In genomic region chr14:50001146-50001998, GRCh38 we compare ENCODE assay signal across 8 cellular contexts.
DNase-seq lines count a peak whose midpoint lies in the region; ATAC-seq and TF ChIP-seq lines count a peak whose summit lies in the region.

No MANE protein-coding gene starts in this region.

- H3K79me2 ChIP-seq in SK-N-SH (ENCODE audit: insufficient read depth), result no peaks in the 10 kb centered on the region

- H3K4me1 Mint-ChIP-seq in activated naive CD8-positive, alpha-beta T cell treated with anti-CD3 and anti-CD28 coated beads, Interleukin-2, amount 50 U/mL, for 24 hours, result peaks cover 68% of the 10 kb centered on the region

- H3K27ac ChIP-seq in SK-N-SH (ENCODE audit: low read depth in 2 of 2, low read length in 1 of 2), result peak overlapping the region; percentile 87 to 96

- H2AFZ ChIP-seq in SK-N-SH (ENCODE audit: low read depth), result no peak overlapping the region

- H3K9me3 ChIP-seq in SK-N-SH, result no peaks in the 10 kb centered on the region

- no peaks in the 10 kb centered on the region for H4K20me1 ChIP-seq in SK-N-SH (ENCODE audit: insufficient read depth)

- H3K4me1 ChIP-seq in SK-N-SH (ENCODE audit: control insufficient read depth in 1 of 2, insufficient read depth in 2 of 2, low read depth in 1 of 2, low read length in 1 of 2), result peaks cover 45 to 54% of the 10 kb centered on the region in 2 experiments

- peak overlapping the region; percentile 74 for H3K9ac ChIP-seq in SK-N-SH

- peaks cover 2% of the 10 kb centered on the region for H3K27me3 Mint-ChIP-seq in activated naive CD8-positive, alpha-beta T cell treated with anti-CD3 and anti-CD28 coated beads, Interleukin-2, amount 50 U/mL, for 24 hours

- no peak overlapping the region; a peak in 1 of 4 replicates for H3K4me3 ChIP-seq in SK-N-SH (ENCODE audit: low read depth in 2 of 2, low read length in 1 of 2)

- peaks cover 10% of the 10 kb centered on the region for H3K36me3 Mint-ChIP-seq in activated naive CD8-positive, alpha-beta T cell treated with anti-CD3 and anti-CD28 coated beads, Interleukin-2, amount 50 U/mL, for 24 hours (ENCODE audit: low read depth)

- H3K9me3 Mint-ChIP-seq in activated naive CD8-positive, alpha-beta T cell treated with anti-CD3 and anti-CD28 coated beads, Interleukin-2, amount 50 U/mL, for 24 hours, result no peaks in the 10 kb centered on the region

- peaks cover 44% of the 10 kb centered on the region for H3F3A ChIP-seq in SK-N-SH (replicated peaks; ENCODE audit: insufficient read depth)

- H3K27me3 ChIP-seq in SK-N-SH (ENCODE audit: insufficient read depth), result no peaks in the 10 kb centered on the region

- peak overlapping the region; percentile 82 for H3K4me3 Mint-ChIP-seq in activated naive CD8-positive, alpha-beta T cell treated with anti-CD3 and anti-CD28 coated beads, Interleukin-2, amount 50 U/mL, for 24 hours

- no peak for TF ChIP-seq CTCF in SK-N-SH (IDR thresholded peaks at IDR 0.05)

- H3K36me3 ChIP-seq in SK-N-SH (replicated peaks in 1 of 2; ENCODE audit: control insufficient read depth in 1 of 2, insufficient read depth in 2 of 2, low read length in 1 of 2), result no peaks in the 10 kb centered on the region

- POLR2A ChIA-PET in SK-N-SH (lab: Yijun Ruan, JAX), result no interaction called here

- H3K4me2 ChIP-seq in SK-N-SH, result peak overlapping the region; percentile 73

- peak overlapping the region; percentile 99 for H3K27ac Mint-ChIP-seq in activated naive CD8-positive, alpha-beta T cell treated with anti-CD3 and anti-CD28 coated beads, Interleukin-2, amount 50 U/mL, for 24 hours

- ATAC-seq in GM18508 (IDR thresholded peaks at IDR 0.05; ENCODE audit: insufficient read depth, unreplicated experiment) (peak; percentile 5), HG03280 (IDR thresholded peaks at IDR 0.05; ENCODE audit: unreplicated experiment) (peak; percentile 15), HG03521 (IDR thresholded peaks at IDR 0.05; ENCODE audit: unreplicated experiment) (no peak)
- ATAC-seq in activated naive CD8-positive, alpha-beta T cell treated with anti-CD3 and anti-CD28 coated beads, Interleukin-2, amount 50 U/mL, for 24 hours, result peak; percentile 57

- no peak for TF ChIP-seq RAD21 in SK-N-SH (IDR thresholded peaks at IDR 0.05; ENCODE audit: low read length)

- no peaks in the 10 kb centered on the region for H3K9me2 ChIP-seq in SK-N-SH

- peak in 1 of 2 experiments; percentile 61; a peak in 2 of 4 replicates for TF ChIP-seq EP300 in SK-N-SH (IDR thresholded peaks at IDR 0.05; ENCODE audit: borderline replicate concordance in 1 of 2, low read depth in 1 of 2, low read length in 1 of 2)

- CTCF ChIA-PET in SK-N-SH (lab: Yijun Ruan, JAX), result interaction anchor here (1.0 to 1.6 kb wide), 3 partner anchors 45 to 139 kb away, joined by 3 to 4 read pairs (median 3); no protein-coding TSS in a partner anchor

- 19% methylated on average over 22 of the region's 23 CpGs for WGBS in SK-N-SH (ENCODE audit: low lambda C conversion rate)

- DNase-seq in SK-N-SH (no peak), iris pigment epithelial cell (ENCODE audit: low read depth) (peak; percentile 83), KG1 (lab: John Stamatoyannopoulos, UW) (no peak)
- peak; percentile 70 for DNase-seq in activated naive CD8-positive, alpha-beta T cell treated with anti-CD3 and anti-CD28 coated beads, Interleukin-2, amount 50 U/mL, for 24 hours
- peak; percentile 61 for DNase-seq in stimulated activated CD4-positive, alpha-beta T cell treated with anti-CD3 and anti-CD28 coated beads, Interleukin-2, amount 100 ng/mL, for 48 hours

TF ChIP-seq in SK-N-SH, 30 proteins besides CTCF, POLR2A, EP300 and RAD21:
- TF ChIP-seq FOSL2 (IDR thresholded peaks at IDR 0.05; ENCODE audit: borderline replicate concordance, low read depth) (peak; percentile 51), CHD2 (IDR thresholded peaks at IDR 0.05; ENCODE audit: low read length, partially characterized antibody) (no peak), REST (IDR thresholded peaks at IDR 0.05; ENCODE audit: low read depth, low read length) (no peak), JUND (IDR thresholded peaks at IDR 0.05) (peak; percentile 18; the same call in 1 of the 2 replicates), ELF1 (IDR thresholded peaks at IDR 0.05) (no peak), TCF12 (IDR thresholded peaks at IDR 0.05) (peak; percentile 77), POLR2AphosphoS5 (IDR thresholded peaks at IDR 0.05; ENCODE audit: low read depth, low read length) (peak; percentile 37; the same call in 1 of the 2 replicates), MAX (IDR thresholded peaks at IDR 0.05; ENCODE audit: low read depth) (peak; percentile 69), TEAD4 (IDR thresholded peaks at IDR 0.05; ENCODE audit: borderline replicate concordance, insufficient read depth) (no peak), SIN3A (IDR thresholded peaks at IDR 0.05; ENCODE audit: borderline replicate concordance, low read depth, low read length) (no peak), PBX3 (IDR thresholded peaks at IDR 0.05) (peak; percentile 61), MEF2A (IDR thresholded peaks at IDR 0.05; ENCODE audit: borderline replicate concordance, low read depth) (peak; percentile 25; the same call in 1 of the 2 replicates), RXRA (IDR thresholded peaks at IDR 0.05; ENCODE audit: borderline replicate concordance, low read depth) (no peak), YY1 (IDR thresholded peaks at IDR 0.05; ENCODE audit: low read depth) (0 out of 2 replicates have a peak, but pooled peaks have one; percentile 37), FOXM1 (IDR thresholded peaks at IDR 0.05; ENCODE audit: low read depth) (0 out of 2 replicates have a peak, but pooled peaks have one; percentile 55), USF1 (IDR thresholded peaks at IDR 0.05; ENCODE audit: borderline replicate concordance, low read depth) (no peak), NFIC (IDR thresholded peaks at IDR 0.05; ENCODE audit: borderline replicate concordance) (0 out of 2 replicates have a peak, but pooled peaks have one; percentile 5)

Comparison
In these comparisons a context has a peak if more than half of its experiments do, and no peak if none do; other contexts are left out.
1. DNase-seq: peak in activated naive CD8-positive, alpha-beta T cell treated with anti-CD3 and anti-CD28 coated beads, Interleukin-2, amount 50 U/mL, for 24 hours (single experiment), iris pigment epithelial cell (single experiment) and stimulated activated CD4-positive, alpha-beta T cell treated with anti-CD3 and anti-CD28 coated beads, Interleukin-2, amount 100 ng/mL, for 48 hours (2 of 2); none in SK-N-SH (single experiment) and KG1 (single experiment).